Comparison of ENCODE assay signal across 8 cellular contexts in the genomic region with DNA sequence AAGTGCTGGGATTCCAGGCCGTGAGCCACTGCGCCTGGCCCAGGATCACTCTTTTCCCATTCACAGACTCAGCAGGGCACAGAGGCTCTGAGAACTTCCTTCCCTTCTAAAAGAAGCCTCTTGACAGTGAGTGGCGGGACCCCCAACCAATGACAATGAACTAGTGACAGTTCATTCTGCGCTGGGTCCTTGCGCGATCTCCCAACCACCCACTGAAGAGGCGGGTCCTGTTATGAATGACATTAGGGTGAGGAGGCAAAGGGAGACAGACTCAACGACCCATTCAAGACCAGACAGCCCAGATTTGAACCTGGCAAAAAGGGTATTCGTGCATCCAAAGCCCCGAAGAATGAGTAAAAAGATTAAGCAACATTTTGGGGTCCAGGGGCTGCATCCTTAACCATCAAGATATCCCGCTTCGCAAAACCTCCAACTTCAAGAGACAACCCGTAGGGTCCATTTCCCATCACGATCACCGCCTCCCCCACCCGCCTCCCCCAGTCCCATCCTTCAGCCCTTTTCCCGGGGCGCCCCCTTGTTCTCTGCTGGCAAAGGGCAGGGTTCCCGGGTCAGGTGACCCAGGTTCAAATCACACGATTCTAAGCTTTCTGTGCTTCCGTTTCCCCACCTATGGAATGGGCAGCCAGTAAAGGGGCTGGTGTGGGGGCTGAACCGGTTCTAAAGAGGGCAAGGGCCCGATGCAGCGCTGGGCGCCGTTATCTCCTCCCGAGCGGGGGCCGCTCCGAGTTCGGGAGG. TPM values are rescaled to one million over a fixed set of nuclear protein-coding genes. Genes with fewer than 3 reads are reported as not detected.
DNase-seq lines count a peak whose midpoint lies in the region; ATAC-seq and TF ChIP-seq lines count a peak whose summit lies in the region.

No MANE protein-coding gene starts in this region.

- peaks cover 6% of the 10 kb centered on the region for H3K36me3 ChIP-seq in GM06990 (ENCODE audit: control insufficient read depth, insufficient read depth, low read length)
- peaks cover 21% of the 10 kb centered on the region for H3K36me3 ChIP-seq in skeletal muscle satellite cell (ENCODE audit: insufficient read depth, low read length)

- peak overlapping the region; percentile 93 for H3K4me2 ChIP-seq in skeletal muscle satellite cell (ENCODE audit: low read length)

- TF ChIP-seq CTCF in GM06990 (IDR thresholded peaks at IDR 0.05; ENCODE audit: insufficient read depth, low read length, poor library complexity, severe bottlenecking), result peak; percentile 18

- DNase-seq in GM06990 (ENCODE audit: extremely low read depth, insufficient read length) (peak; percentile 73), NCI-H187 (lab: John Stamatoyannopoulos, UW) (peak; percentile 17 to 39), UCSD-AML1 (lab: John Stamatoyannopoulos, UW; ENCODE audit: unreplicated experiment) (peak; percentile 82), T47D (ENCODE audit: low read depth in 1 of 2, low spot score in 1 of 2) (peak; percentile 41 to 79), HT-29 (ENCODE audit: low spot score) (no peak)

- in situ Hi-C loops in T47D (cut with HindIII; ENCODE audit: low pct_unique_long_range_greater_than_20kb, low sequenced_read_pairs), result no loop called here

- no peaks in the 10 kb centered on the region for H3K9me3 ChIP-seq in iPS-18c (ENCODE audit: control insufficient read depth, insufficient read depth, low read length)
- no peaks in the 10 kb centered on the region for H3K9me3 ChIP-seq in skeletal muscle satellite cell (replicated peaks; ENCODE audit: low read length)

- peak overlapping the region; percentile 93 for H3K4me3 ChIP-seq in GM06990 (replicated peaks; ENCODE audit: low read depth, low read length)
- H3K4me3 ChIP-seq in iPS-18c (ENCODE audit: insufficient read depth, low read depth, low read length), result peak overlapping the region; percentile 99
- peak overlapping the region; percentile 96 for H3K4me3 ChIP-seq in skeletal muscle satellite cell (ENCODE audit: low read length)

- H3K27me3 ChIP-seq in GM06990 (replicated peaks; ENCODE audit: control insufficient read depth, insufficient read depth, low read length) (no peaks in the 10 kb centered on the region), skeletal muscle satellite cell (ENCODE audit: control insufficient read depth, insufficient read depth, low read length) (no peaks in the 10 kb centered on the region)

- H3K9ac ChIP-seq in skeletal muscle satellite cell (ENCODE audit: low read depth, low read length), result peak overlapping the region; percentile 99

- ATAC-seq in HG02759 (IDR thresholded peaks at IDR 0.05; ENCODE audit: unreplicated experiment), result peak; percentile 37

- H3K4me1 ChIP-seq in skeletal muscle satellite cell (ENCODE audit: control insufficient read depth, insufficient read depth, low read length), result peaks cover 4% of the 10 kb centered on the region

RNA-seq across cellular contexts. Expression of gene SUGP2, which starts 0.7 kb away (rescaled TPM):
- 30.6 and 31.7 TPM in 2 replicates for total RNA-seq in skeletal muscle satellite cell (2012; rRNA removed)
- total RNA-seq in HT-29 (2014; rRNA removed; shearing (Covaris generic)), result 35.7 and 37.7 TPM in 2 replicates

RNA-seq across cellular contexts. Expression of gene ARMC6, which starts 0.8 kb away (rescaled TPM):
- total RNA-seq in skeletal muscle satellite cell (2012; rRNA removed), result 49.7 and 55.3 TPM in 2 replicates
- 91.3 and 110 TPM in 2 replicates for total RNA-seq in HT-29 (2014; rRNA removed; shearing (Covaris generic))

RNA-seq across cellular contexts. Expression of gene SLC25A42, which starts 31.2 kb away (rescaled TPM):
- 5.1 and 6.3 TPM in 2 replicates for total RNA-seq in skeletal muscle satellite cell (2012; rRNA removed)
- total RNA-seq in HT-29 (2014; rRNA removed; shearing (Covaris generic)), result 2.4 and 3.2 TPM in 2 replicates
